In the genomic region with DNA sequence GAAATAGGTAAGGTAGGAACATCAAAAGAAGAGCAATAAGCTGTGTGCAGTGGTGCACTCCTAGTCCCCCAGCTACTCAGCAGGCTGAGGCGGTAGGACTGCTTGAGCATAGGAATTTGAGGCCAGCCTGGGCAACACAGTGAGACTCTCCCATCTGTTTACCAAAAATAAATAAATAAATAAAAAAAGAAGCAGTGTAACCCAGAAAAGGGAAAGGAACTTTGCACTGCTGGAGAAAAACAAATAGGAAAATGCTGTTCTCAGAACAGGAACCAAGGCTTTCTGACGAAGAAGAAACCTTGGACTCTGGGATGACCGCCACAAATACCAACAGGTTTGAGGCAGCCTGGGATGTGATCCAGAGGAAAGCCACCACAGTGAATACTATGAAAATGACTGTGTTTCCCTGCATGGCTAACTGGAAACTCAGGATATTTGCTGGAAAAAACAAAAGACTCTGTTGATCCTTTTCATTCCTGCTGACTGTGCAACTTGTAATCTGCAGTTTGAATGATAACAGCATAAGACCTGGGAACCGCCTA, we compare ENCODE assay signal across 1 cellular context.
A peak's percentile ranks its signal among the peaks of the same experiment; 100 is the strongest.
TF ChIP-seq lines count a peak whose summit lies in the region.

No MANE protein-coding gene starts in this region.

TF ChIP-seq in HepG2, 621 proteins besides CTCF, POLR2A, EP300 and RAD21 (continued from another document and continues in another):
- TF ChIP-seq, protein P1, sequence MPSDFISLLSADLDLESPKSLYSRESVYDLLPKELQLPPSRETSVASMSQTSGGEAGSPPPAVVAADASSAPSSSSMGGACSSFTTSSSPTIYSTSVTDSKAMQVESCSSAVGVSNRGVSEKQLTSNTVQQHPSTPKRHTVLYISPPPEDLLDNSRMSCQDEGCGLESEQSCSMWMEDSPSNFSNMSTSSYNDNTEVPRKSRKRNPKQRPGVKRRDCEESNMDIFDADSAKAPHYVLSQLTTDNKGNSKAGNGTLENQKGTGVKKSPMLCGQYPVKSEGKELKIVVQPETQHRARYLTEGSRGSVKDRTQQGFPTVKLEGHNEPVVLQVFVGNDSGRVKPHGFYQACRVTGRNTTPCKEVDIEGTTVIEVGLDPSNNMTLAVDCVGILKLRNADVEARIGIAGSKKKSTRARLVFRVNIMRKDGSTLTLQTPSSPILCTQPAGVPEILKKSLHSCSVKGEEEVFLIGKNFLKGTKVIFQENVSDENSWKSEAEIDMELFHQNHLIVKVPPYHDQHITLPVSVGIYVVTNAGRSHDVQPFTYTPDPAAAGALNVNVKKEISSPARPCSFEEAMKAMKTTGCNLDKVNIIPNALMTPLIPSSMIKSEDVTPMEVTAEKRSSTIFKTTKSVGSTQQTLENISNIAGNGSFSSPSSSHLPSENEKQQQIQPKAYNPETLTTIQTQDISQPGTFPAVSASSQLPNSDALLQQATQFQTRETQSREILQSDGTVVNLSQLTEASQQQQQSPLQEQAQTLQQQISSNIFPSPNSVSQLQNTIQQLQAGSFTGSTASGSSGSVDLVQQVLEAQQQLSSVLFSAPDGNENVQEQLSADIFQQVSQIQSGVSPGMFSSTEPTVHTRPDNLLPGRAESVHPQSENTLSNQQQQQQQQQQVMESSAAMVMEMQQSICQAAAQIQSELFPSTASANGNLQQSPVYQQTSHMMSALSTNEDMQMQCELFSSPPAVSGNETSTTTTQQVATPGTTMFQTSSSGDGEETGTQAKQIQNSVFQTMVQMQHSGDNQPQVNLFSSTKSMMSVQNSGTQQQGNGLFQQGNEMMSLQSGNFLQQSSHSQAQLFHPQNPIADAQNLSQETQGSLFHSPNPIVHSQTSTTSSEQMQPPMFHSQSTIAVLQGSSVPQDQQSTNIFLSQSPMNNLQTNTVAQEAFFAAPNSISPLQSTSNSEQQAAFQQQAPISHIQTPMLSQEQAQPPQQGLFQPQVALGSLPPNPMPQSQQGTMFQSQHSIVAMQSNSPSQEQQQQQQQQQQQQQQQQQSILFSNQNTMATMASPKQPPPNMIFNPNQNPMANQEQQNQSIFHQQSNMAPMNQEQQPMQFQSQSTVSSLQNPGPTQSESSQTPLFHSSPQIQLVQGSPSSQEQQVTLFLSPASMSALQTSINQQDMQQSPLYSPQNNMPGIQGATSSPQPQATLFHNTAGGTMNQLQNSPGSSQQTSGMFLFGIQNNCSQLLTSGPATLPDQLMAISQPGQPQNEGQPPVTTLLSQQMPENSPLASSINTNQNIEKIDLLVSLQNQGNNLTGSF (CRISPR knock-in tag; IDR thresholded peaks at IDR 0.05), result no peak
- TF ChIP-seq ZNF781 (CRISPR knock-in tag; IDR thresholded peaks at IDR 0.05; ENCODE audit: borderline replicate concordance, not compliant biosample characterization) (no peak), ZSCAN21 (CRISPR knock-in tag; IDR thresholded peaks at IDR 0.05; ENCODE audit: borderline replicate concordance) (no peak), NFKB2 (CRISPR knock-in tag; IDR thresholded peaks at IDR 0.05; ENCODE audit: borderline replicate concordance) (no peak), ZNF121 (CRISPR knock-in tag; IDR thresholded peaks at IDR 0.05) (peak; percentile 100), ZNF556 (CRISPR knock-in tag; IDR thresholded peaks at IDR 0.05; ENCODE audit: borderline replicate concordance) (0 out of 2 replicates have a peak, but pooled peaks have one; percentile 19), GFI1 (CRISPR knock-in tag; IDR thresholded peaks at IDR 0.05; ENCODE audit: borderline replicate concordance) (no peak), SRSF1 (optimal IDR thresholded peaks at IDR 0.05; ENCODE audit: low read depth, low read length) (no peak), NFYB (CRISPR knock-in tag; IDR thresholded peaks at IDR 0.05) (no peak), MAFF (IDR thresholded peaks at IDR 0.05; ENCODE audit: low read depth, low read length) (peak; percentile 100), FOXP1 (IDR thresholded peaks at IDR 0.05) (peak; percentile 92), FOXP1 (CRISPR knock-in tag; IDR thresholded peaks at IDR 0.05) (peak; percentile 98), SUZ12 (IDR thresholded peaks at IDR 0.05; ENCODE audit: low read depth, low read length) (no peak), ZNF331 (CRISPR knock-in tag; IDR thresholded peaks at IDR 0.05) (peak; percentile 58; the same call in 1 of the 2 replicates), PTBP1 (IDR thresholded peaks at IDR 0.05; ENCODE audit: low read depth, low read length, poor library complexity, severe bottlenecking) (no peak), NCOR1 (IDR thresholded peaks at IDR 0.05; ENCODE audit: borderline replicate concordance, low read length) (peak; percentile 88), KDM1A (CRISPR knock-in tag; IDR thresholded peaks at IDR 0.05) (0 out of 2 replicates have a peak, but pooled peaks have one; percentile 37), JUNB (CRISPR knock-in tag; IDR thresholded peaks at IDR 0.05; ENCODE audit: borderline replicate concordance) (no peak), CENPT (CRISPR knock-in tag; IDR thresholded peaks at IDR 0.05; ENCODE audit: low read depth) (no peak)
- TF ChIP-seq, protein P2, sequence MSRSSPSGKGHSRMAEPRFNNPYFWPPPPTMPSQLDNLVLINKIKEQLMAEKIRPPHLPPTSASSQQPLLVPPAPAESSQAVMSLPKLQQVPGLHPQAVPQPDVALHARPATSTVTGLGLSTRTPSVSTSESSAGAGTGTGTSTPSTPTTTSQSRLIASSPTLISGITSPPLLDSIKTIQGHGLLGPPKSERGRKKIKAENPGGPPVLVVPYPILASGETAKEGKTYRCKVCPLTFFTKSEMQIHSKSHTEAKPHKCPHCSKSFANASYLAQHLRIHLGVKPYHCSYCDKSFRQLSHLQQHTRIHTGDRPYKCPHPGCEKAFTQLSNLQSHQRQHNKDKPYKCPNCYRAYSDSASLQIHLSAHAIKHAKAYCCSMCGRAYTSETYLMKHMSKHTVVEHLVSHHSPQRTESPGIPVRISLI (CRISPR knock-in tag; IDR thresholded peaks at IDR 0.05; ENCODE audit: borderline replicate concordance), result peak; percentile 68; the same call in 1 of the 2 replicates
- TF ChIP-seq, protein P3, sequence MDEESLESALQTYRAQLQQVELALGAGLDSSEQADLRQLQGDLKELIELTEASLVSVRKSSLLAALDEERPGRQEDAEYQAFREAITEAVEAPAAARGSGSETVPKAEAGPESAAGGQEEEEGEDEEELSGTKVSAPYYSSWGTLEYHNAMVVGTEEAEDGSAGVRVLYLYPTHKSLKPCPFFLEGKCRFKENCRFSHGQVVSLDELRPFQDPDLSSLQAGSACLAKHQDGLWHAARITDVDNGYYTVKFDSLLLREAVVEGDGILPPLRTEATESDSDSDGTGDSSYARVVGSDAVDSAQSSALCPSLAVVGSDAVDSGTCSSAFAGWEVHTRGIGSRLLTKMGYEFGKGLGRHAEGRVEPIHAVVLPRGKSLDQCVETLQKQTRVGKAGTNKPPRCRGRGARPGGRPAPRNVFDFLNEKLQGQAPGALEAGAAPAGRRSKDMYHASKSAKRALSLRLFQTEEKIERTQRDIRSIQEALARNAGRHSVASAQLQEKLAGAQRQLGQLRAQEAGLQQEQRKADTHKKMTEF (CRISPR knock-in tag; IDR thresholded peaks at IDR 0.05), result peak; percentile 50
- TF ChIP-seq, protein P4, sequence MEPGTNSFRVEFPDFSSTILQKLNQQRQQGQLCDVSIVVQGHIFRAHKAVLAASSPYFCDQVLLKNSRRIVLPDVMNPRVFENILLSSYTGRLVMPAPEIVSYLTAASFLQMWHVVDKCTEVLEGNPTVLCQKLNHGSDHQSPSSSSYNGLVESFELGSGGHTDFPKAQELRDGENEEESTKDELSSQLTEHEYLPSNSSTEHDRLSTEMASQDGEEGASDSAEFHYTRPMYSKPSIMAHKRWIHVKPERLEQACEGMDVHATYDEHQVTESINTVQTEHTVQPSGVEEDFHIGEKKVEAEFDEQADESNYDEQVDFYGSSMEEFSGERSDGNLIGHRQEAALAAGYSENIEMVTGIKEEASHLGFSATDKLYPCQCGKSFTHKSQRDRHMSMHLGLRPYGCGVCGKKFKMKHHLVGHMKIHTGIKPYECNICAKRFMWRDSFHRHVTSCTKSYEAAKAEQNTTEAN (CRISPR knock-in tag; conservative IDR thresholded peaks at IDR 0.05), result no peak; the same call in 1 of the 2 replicates
- TF ChIP-seq, protein P5, sequence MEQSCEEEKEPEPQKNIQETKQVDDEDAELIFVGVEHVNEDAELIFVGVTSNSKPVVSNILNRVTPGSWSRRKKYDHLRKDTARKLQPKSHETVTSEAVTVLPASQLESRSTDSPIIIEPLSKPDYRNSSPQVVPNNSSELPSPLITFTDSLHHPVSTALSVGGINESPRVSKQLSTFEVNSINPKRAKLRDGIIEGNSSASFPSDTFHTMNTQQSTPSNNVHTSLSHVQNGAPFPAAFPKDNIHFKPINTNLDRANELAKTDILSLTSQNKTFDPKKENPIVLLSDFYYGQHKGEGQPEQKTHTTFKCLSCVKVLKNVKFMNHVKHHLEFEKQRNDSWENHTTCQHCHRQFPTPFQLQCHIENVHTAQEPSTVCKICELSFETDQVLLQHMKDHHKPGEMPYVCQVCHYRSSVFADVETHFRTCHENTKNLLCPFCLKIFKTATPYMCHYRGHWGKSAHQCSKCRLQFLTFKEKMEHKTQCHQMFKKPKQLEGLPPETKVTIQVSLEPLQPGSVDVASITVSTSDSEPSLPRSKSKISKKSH (CRISPR knock-in tag; IDR thresholded peaks at IDR 0.05; ENCODE audit: borderline replicate concordance), result no peak
- TF ChIP-seq, protein P6, sequence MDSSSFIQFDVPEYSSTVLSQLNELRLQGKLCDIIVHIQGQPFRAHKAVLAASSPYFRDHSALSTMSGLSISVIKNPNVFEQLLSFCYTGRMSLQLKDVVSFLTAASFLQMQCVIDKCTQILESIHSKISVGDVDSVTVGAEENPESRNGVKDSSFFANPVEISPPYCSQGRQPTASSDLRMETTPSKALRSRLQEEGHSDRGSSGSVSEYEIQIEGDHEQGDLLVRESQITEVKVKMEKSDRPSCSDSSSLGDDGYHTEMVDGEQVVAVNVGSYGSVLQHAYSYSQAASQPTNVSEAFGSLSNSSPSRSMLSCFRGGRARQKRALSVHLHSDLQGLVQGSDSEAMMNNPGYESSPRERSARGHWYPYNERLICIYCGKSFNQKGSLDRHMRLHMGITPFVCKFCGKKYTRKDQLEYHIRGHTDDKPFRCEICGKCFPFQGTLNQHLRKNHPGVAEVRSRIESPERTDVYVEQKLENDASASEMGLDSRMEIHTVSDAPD (CRISPR knock-in tag; IDR thresholded peaks at IDR 0.05), result no peak
- TF ChIP-seq, protein P7, sequence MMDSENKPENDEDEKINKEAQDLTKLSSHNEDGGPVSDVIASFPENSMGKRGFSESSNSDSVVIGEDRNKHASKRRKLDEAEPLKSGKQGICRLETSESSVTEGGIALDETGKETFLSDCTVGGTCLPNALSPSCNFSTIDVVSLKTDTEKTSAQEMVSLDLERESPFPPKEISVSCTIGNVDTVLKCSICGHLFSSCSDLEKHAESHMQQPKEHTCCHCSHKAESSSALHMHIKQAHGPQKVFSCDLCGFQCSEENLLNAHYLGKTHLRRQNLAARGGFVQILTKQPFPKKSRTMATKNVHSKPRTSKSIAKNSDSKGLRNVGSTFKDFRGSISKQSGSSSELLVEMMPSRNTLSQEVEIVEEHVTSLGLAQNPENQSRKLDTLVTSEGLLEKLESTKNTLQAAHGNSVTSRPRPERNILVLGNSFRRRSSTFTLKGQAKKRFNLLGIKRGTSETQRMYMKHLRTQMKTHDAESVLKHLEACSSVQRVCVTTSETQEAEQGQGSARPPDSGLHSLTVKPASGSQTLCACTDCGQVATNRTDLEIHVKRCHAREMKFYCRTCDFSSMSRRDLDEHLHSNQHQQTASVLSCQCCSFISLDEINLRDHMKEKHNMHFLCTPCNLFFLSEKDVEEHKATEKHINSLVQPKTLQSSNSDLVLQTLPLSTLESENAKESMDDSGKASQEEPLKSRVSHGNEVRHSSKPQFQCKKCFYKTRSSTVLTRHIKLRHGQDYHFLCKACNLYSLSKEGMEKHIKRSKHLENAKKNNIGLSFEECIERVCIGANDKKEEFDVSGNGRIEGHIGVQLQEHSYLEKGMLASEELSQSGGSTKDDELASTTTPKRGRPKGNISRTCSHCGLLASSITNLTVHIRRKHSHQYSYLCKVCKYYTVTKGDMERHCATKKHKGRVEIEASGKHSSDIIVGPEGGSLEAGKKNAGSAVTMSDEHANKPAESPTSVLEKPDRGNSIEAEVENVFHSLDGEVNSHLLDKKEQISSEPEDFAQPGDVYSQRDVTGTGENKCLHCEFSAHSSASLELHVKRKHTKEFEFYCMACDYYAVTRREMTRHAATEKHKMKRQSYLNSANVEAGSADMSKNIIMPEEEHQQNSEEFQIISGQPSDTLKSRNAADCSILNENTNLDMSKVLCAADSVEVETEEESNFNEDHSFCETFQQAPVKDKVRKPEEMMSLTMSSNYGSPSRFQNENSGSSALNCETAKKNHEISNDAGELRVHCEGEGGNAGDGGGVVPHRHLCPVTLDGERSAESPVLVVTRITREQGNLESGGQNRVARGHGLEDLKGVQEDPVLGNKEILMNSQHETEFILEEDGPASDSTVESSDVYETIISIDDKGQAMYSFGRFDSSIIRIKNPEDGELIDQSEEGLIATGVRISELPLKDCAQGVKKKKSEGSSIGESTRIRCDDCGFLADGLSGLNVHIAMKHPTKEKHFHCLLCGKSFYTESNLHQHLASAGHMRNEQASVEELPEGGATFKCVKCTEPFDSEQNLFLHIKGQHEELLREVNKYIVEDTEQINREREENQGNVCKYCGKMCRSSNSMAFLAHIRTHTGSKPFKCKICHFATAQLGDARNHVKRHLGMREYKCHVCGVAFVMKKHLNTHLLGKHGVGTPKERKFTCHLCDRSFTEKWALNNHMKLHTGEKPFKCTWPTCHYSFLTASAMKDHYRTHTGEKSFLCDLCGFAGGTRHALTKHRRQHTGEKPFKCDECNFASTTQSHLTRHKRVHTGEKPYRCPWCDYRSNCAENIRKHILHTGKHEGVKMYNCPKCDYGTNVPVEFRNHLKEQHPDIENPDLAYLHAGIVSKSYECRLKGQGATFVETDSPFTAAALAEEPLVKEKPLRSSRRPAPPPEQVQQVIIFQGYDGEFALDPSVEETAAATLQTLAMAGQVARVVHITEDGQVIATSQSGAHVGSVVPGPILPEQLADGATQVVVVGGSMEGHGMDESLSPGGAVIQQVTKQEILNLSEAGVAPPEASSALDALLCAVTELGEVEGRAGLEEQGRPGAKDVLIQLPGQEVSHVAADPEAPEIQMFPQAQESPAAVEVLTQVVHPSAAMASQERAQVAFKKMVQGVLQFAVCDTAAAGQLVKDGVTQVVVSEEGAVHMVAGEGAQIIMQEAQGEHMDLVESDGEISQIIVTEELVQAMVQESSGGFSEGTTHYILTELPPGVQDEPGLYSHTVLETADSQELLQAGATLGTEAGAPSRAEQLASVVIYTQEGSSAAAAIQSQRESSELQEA (CRISPR knock-in tag; IDR thresholded peaks at IDR 0.05; ENCODE audit: not compliant biosample characterization), result no peak
- TF ChIP-seq, protein P8, sequence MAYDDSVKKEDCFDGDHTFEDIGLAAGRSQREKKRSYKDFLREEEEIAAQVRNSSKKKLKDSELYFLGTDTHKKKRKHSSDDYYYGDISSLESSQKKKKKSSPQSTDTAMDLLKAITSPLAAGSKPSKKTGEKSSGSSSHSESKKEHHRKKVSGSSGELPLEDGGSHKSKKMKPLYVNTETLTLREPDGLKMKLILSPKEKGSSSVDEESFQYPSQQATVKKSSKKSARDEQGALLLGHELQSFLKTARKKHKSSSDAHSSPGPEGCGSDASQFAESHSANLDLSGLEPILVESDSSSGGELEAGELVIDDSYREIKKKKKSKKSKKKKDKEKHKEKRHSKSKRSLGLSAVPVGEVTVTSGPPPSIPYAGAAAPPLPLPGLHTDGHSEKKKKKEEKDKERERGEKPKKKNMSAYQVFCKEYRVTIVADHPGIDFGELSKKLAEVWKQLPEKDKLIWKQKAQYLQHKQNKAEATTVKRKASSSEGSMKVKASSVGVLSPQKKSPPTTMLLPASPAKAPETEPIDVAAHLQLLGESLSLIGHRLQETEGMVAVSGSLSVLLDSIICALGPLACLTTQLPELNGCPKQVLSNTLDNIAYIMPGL (CRISPR knock-in tag; IDR thresholded peaks at IDR 0.05; ENCODE audit: borderline replicate concordance in 1 of 2, low read depth in 1 of 2), result peak in 1 of 2 experiments; percentile 43; a peak in 1 of 4 replicates
